Comparison of ENCODE assay signal across 1 cellular context in the genomic region with DNA sequence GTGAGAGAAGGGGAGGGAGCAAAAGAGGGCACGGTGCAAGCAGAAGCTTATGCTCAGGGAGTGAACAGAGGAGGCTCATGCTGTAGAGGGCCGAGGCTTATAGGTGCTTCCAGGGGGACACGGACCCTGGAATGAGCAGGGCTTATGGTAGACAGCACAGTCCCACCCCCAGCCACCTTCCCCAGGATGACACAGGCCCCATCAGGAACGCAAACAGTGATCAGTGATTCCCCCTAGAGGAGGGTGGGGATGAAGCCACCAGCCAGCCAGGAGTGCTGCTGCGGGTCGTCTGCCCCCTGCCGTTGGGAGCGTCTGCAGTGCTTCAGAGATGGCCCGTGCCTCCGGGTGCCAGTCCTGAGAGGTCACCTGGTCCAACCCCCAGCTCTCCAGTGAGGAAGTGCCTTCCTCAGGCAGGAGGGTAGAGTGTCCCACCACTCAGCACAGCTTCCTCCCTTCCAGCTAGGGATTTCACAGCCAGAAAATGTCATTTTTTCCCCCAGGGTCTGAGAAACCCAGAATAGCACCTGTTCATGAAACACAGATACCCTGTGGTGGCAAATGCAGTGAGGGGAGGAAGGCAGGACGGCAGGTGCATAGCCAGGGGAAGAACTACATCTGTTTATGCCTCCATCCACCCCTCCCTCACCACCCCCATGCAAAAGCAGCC.
TF ChIP-seq lines count a peak whose summit lies in the region.

No MANE protein-coding gene starts in this region.

TF ChIP-seq in HepG2, 621 proteins besides CTCF, POLR2A, EP300 and RAD21 (continued from another document and continues in another):
- no peak for TF ChIP-seq ZZZ3 (CRISPR knock-in tag; IDR thresholded peaks at IDR 0.05; ENCODE audit: borderline replicate concordance)
- TF ChIP-seq RBFOX2 (IDR thresholded peaks at IDR 0.05; ENCODE audit: low read depth, low read length), result no peak
- TF ChIP-seq, protein P1, sequence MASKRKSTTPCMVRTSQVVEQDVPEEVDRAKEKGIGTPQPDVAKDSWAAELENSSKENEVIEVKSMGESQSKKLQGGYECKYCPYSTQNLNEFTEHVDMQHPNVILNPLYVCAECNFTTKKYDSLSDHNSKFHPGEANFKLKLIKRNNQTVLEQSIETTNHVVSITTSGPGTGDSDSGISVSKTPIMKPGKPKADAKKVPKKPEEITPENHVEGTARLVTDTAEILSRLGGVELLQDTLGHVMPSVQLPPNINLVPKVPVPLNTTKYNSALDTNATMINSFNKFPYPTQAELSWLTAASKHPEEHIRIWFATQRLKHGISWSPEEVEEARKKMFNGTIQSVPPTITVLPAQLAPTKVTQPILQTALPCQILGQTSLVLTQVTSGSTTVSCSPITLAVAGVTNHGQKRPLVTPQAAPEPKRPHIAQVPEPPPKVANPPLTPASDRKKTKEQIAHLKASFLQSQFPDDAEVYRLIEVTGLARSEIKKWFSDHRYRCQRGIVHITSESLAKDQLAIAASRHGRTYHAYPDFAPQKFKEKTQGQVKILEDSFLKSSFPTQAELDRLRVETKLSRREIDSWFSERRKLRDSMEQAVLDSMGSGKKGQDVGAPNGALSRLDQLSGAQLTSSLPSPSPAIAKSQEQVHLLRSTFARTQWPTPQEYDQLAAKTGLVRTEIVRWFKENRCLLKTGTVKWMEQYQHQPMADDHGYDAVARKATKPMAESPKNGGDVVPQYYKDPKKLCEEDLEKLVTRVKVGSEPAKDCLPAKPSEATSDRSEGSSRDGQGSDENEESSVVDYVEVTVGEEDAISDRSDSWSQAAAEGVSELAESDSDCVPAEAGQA (IDR thresholded peaks at IDR 0.05; ENCODE audit: low read depth), result no peak
- TF ChIP-seq, protein P1 (CRISPR knock-in tag; IDR thresholded peaks at IDR 0.05; ENCODE audit: borderline replicate concordance), result no peak
- TF ChIP-seq, protein P2, sequence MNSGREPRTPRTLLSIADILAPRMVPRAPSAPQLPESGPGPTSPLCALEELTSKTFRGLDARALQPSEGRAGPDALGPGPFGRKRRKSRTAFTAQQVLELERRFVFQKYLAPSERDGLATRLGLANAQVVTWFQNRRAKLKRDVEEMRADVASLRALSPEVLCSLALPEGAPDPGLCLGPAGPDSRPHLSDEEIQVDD (CRISPR knock-in tag; IDR thresholded peaks at IDR 0.05; ENCODE audit: borderline replicate concordance), result no peak
- TF ChIP-seq, protein P3, sequence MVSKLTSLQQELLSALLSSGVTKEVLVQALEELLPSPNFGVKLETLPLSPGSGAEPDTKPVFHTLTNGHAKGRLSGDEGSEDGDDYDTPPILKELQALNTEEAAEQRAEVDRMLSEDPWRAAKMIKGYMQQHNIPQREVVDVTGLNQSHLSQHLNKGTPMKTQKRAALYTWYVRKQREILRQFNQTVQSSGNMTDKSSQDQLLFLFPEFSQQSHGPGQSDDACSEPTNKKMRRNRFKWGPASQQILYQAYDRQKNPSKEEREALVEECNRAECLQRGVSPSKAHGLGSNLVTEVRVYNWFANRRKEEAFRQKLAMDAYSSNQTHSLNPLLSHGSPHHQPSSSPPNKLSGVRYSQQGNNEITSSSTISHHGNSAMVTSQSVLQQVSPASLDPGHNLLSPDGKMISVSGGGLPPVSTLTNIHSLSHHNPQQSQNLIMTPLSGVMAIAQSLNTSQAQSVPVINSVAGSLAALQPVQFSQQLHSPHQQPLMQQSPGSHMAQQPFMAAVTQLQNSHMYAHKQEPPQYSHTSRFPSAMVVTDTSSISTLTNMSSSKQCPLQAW (CRISPR knock-in tag; IDR thresholded peaks at IDR 0.05), result no peak
- TF ChIP-seq SMARCE1 (IDR thresholded peaks at IDR 0.05; ENCODE audit: borderline replicate concordance), result no peak
- no peak for TF ChIP-seq RBAK (CRISPR knock-in tag; IDR thresholded peaks at IDR 0.05)
- TF ChIP-seq ARHGAP35 (CRISPR knock-in tag; IDR thresholded peaks at IDR 0.05; ENCODE audit: borderline replicate concordance), result no peak
- no peak for TF ChIP-seq ZNF660 (CRISPR knock-in tag; IDR thresholded peaks at IDR 0.05; ENCODE audit: borderline replicate concordance, low read depth)
- no peak for TF ChIP-seq MATR3 (CRISPR knock-in tag; IDR thresholded peaks at IDR 0.05)
- TF ChIP-seq, protein P4, sequence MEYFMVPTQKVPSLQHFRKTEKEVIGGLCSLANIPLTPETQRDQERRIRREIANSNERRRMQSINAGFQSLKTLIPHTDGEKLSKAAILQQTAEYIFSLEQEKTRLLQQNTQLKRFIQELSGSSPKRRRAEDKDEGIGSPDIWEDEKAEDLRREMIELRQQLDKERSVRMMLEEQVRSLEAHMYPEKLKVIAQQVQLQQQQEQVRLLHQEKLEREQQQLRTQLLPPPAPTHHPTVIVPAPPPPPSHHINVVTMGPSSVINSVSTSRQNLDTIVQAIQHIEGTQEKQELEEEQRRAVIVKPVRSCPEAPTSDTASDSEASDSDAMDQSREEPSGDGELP (IDR thresholded peaks at IDR 0.05; ENCODE audit: borderline replicate concordance, low read depth), result no peak
- no peak for TF ChIP-seq IKZF4 (CRISPR knock-in tag; IDR thresholded peaks at IDR 0.05; ENCODE audit: borderline replicate concordance, low read depth, not compliant biosample characterization)
- TF ChIP-seq ZNF747 (CRISPR knock-in tag; IDR thresholded peaks at IDR 0.05; ENCODE audit: borderline replicate concordance), result no peak
- TF ChIP-seq, protein P5, sequence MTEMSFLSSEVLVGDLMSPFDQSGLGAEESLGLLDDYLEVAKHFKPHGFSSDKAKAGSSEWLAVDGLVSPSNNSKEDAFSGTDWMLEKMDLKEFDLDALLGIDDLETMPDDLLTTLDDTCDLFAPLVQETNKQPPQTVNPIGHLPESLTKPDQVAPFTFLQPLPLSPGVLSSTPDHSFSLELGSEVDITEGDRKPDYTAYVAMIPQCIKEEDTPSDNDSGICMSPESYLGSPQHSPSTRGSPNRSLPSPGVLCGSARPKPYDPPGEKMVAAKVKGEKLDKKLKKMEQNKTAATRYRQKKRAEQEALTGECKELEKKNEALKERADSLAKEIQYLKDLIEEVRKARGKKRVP (CRISPR knock-in tag; IDR thresholded peaks at IDR 0.05), result no peak
- no peak for TF ChIP-seq SMAD1 (CRISPR knock-in tag; IDR thresholded peaks at IDR 0.05; ENCODE audit: borderline replicate concordance, low read depth)
- no peak for TF ChIP-seq KMT2A (CRISPR knock-in tag; IDR thresholded peaks at IDR 0.05)
- TF ChIP-seq ZKSCAN5 (CRISPR knock-in tag; IDR thresholded peaks at IDR 0.05), result no peak
- TF ChIP-seq NFE2L1 (CRISPR knock-in tag; IDR thresholded peaks at IDR 0.05; ENCODE audit: borderline replicate concordance), result no peak
- TF ChIP-seq, protein P6, sequence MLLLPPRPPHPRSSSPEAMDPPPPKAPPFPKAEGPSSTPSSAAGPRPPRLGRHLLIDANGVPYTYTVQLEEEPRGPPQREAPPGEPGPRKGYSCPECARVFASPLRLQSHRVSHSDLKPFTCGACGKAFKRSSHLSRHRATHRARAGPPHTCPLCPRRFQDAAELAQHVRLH (CRISPR knock-in tag; IDR thresholded peaks at IDR 0.05; ENCODE audit: borderline replicate concordance, low read depth), result peak; percentile 48; the same call in 1 of the 2 replicates
- TF ChIP-seq ZNF317 (CRISPR knock-in tag; IDR thresholded peaks at IDR 0.05), result no peak
- no peak for TF ChIP-seq ZNF749 (CRISPR knock-in tag; IDR thresholded peaks at IDR 0.05; ENCODE audit: borderline replicate concordance)
- TF ChIP-seq ZNF556 (CRISPR knock-in tag; IDR thresholded peaks at IDR 0.05; ENCODE audit: borderline replicate concordance), result peak; percentile 41; the same call in 1 of the 2 replicates
- TF ChIP-seq ARID2 (CRISPR knock-in tag; IDR thresholded peaks at IDR 0.05; ENCODE audit: borderline replicate concordance), result no peak
- peak; percentile 74 for TF ChIP-seq TARDBP (CRISPR knock-in tag; IDR thresholded peaks at IDR 0.05)
- no peak for TF ChIP-seq GTF3A (CRISPR knock-in tag; conservative IDR thresholded peaks at IDR 0.05)
- TF ChIP-seq ZNF773 (CRISPR knock-in tag; IDR thresholded peaks at IDR 0.05; ENCODE audit: borderline replicate concordance), result no peak
- TF ChIP-seq XRCC5 (optimal IDR thresholded peaks at IDR 0.05; ENCODE audit: low read length), result peak; percentile 95
- TF ChIP-seq, protein P7, sequence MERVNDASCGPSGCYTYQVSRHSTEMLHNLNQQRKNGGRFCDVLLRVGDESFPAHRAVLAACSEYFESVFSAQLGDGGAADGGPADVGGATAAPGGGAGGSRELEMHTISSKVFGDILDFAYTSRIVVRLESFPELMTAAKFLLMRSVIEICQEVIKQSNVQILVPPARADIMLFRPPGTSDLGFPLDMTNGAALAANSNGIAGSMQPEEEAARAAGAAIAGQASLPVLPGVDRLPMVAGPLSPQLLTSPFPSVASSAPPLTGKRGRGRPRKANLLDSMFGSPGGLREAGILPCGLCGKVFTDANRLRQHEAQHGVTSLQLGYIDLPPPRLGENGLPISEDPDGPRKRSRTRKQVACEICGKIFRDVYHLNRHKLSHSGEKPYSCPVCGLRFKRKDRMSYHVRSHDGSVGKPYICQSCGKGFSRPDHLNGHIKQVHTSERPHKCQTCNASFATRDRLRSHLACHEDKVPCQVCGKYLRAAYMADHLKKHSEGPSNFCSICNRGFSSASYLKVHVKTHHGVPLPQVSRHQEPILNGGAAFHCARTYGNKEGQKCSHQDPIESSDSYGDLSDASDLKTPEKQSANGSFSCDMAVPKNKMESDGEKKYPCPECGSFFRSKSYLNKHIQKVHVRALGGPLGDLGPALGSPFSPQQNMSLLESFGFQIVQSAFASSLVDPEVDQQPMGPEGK (CRISPR knock-in tag; IDR thresholded peaks at IDR 0.05), result peak; percentile 66
- peak; percentile 69; the same call in 1 of the 2 replicates for TF ChIP-seq HNRNPL (IDR thresholded peaks at IDR 0.05; ENCODE audit: low read depth, low read length)
- TF ChIP-seq HOXA3 (CRISPR knock-in tag; IDR thresholded peaks at IDR 0.05), result peak; percentile 67
- TF ChIP-seq, protein P8, sequence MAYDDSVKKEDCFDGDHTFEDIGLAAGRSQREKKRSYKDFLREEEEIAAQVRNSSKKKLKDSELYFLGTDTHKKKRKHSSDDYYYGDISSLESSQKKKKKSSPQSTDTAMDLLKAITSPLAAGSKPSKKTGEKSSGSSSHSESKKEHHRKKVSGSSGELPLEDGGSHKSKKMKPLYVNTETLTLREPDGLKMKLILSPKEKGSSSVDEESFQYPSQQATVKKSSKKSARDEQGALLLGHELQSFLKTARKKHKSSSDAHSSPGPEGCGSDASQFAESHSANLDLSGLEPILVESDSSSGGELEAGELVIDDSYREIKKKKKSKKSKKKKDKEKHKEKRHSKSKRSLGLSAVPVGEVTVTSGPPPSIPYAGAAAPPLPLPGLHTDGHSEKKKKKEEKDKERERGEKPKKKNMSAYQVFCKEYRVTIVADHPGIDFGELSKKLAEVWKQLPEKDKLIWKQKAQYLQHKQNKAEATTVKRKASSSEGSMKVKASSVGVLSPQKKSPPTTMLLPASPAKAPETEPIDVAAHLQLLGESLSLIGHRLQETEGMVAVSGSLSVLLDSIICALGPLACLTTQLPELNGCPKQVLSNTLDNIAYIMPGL (CRISPR knock-in tag; IDR thresholded peaks at IDR 0.05; ENCODE audit: borderline replicate concordance in 1 of 2, low read depth in 1 of 2), result peak; percentile 74 to 89
- TF ChIP-seq MED8 (CRISPR knock-in tag; IDR thresholded peaks at IDR 0.05; ENCODE audit: insufficient replicate concordance), result no peak
- TF ChIP-seq ZMYM4 (CRISPR knock-in tag; IDR thresholded peaks at IDR 0.05), result peak; percentile 32; the same call in 1 of the 2 replicates
- TF ChIP-seq, protein P9, sequence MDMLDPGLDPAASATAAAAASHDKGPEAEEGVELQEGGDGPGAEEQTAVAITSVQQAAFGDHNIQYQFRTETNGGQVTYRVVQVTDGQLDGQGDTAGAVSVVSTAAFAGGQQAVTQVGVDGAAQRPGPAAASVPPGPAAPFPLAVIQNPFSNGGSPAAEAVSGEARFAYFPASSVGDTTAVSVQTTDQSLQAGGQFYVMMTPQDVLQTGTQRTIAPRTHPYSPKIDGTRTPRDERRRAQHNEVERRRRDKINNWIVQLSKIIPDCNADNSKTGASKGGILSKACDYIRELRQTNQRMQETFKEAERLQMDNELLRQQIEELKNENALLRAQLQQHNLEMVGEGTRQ (IDR thresholded peaks at IDR 0.05; ENCODE audit: low read depth, low read length), result 0 out of 2 replicates have a peak, but pooled peaks have one; percentile 5
- TF ChIP-seq, protein P9 (CRISPR knock-in tag; IDR thresholded peaks at IDR 0.05; ENCODE audit: borderline replicate concordance), result no peak
- no peak for TF ChIP-seq SP2 (CRISPR knock-in tag; IDR thresholded peaks at IDR 0.05)
- TF ChIP-seq, protein P10, sequence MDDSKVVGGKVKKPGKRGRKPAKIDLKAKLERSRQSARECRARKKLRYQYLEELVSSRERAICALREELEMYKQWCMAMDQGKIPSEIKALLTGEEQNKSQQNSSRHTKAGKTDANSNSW (CRISPR knock-in tag; IDR thresholded peaks at IDR 0.05; ENCODE audit: borderline replicate concordance), result no peak
- TF ChIP-seq, protein P11, sequence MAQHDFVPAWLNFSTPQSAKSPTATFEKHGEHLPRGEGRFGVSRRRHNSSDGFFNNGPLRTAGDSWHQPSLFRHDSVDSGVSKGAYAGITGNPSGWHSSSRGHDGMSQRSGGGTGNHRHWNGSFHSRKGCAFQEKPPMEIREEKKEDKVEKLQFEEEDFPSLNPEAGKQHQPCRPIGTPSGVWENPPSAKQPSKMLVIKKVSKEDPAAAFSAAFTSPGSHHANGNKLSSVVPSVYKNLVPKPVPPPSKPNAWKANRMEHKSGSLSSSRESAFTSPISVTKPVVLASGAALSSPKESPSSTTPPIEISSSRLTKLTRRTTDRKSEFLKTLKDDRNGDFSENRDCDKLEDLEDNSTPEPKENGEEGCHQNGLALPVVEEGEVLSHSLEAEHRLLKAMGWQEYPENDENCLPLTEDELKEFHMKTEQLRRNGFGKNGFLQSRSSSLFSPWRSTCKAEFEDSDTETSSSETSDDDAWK (CRISPR knock-in tag; IDR thresholded peaks at IDR 0.05), result no peak
